ENCODE assay signal across 1 cellular context in genomic region chr19:52922841-52923781, GRCh38.
TF ChIP-seq lines count a peak whose summit lies in the region.

TSS of gene ZNF888 (minus strand) at chr19:52923428. CDS start at chr19:52917873, 5,555 bp downstream.

TF ChIP-seq in K562, 482 proteins besides CTCF, POLR2A, EP300 and RAD21 (continued from another document and continues in another):
- TF ChIP-seq BHLHE40 (IDR thresholded peaks at IDR 0.05; ENCODE audit: low read length) (0 out of 2 replicates have a peak, but pooled peaks have one; percentile 11), ZNF436 (CRISPR knock-in tag; IDR thresholded peaks at IDR 0.05) (no peak), SRSF7 (optimal IDR thresholded peaks at IDR 0.05; ENCODE audit: low read depth, low read length) (no peak), ZSCAN29 (IDR thresholded peaks at IDR 0.05) (peak; percentile 55; the same call in 1 of the 2 replicates), ZC3H11A (IDR thresholded peaks at IDR 0.05; ENCODE audit: low read depth, low read length) (no peak), RUNX1 (IDR thresholded peaks at IDR 0.05; ENCODE audit: low read depth) (no peak), EGR1 (conservative IDR thresholded peaks at IDR 0.05) (peak; percentile 88), NFXL1 (CRISPR knock-in tag; IDR thresholded peaks at IDR 0.05) (no peak), BCOR (IDR thresholded peaks at IDR 0.05) (no peak), THRA (IDR thresholded peaks at IDR 0.05) (no peak), SP1 (CRISPR knock-in tag; IDR thresholded peaks at IDR 0.05) (no peak; the same call in 1 of the 2 replicates), ZNF830 (CRISPR knock-in tag; IDR thresholded peaks at IDR 0.05) (no peak), RBBP5 (IDR thresholded peaks at IDR 0.05; ENCODE audit: borderline replicate concordance, insufficient read depth, low read length, poor library complexity, severe bottlenecking) (no peak), ZNF785 (CRISPR knock-in tag; IDR thresholded peaks at IDR 0.05) (no peak), CBX1 (IDR thresholded peaks at IDR 0.05; ENCODE audit: low read depth) (peak; percentile 71; the same call in 1 of the 2 replicates), CSDE1 (IDR thresholded peaks at IDR 0.05) (no peak), ATF1 (CRISPR knock-in tag; IDR thresholded peaks at IDR 0.05) (no peak), ATF1 (tag; IDR thresholded peaks at IDR 0.05) (peak; percentile 63), ZKSCAN1 (IDR thresholded peaks at IDR 0.05; ENCODE audit: low read depth, low read length) (no peak), MTA2 (IDR thresholded peaks at IDR 0.05; ENCODE audit: low read depth) (no peak), MGA (IDR thresholded peaks at IDR 0.05) (peak; percentile 23; the same call in 1 of the 2 replicates), DMBX1 (CRISPR knock-in tag; IDR thresholded peaks at IDR 0.05; ENCODE audit: borderline replicate concordance) (no peak), SNAPC5 (CRISPR knock-in tag; IDR thresholded peaks at IDR 0.05) (no peak), ZNF253 (CRISPR knock-in tag; conservative IDR thresholded peaks at IDR 0.05) (no peak), NONO (IDR thresholded peaks at IDR 0.05; ENCODE audit: low read depth in 2 of 2, low read length in 1 of 2) (no peak), SMAD2 (IDR thresholded peaks at IDR 0.05; ENCODE audit: low read depth, low read length) (no peak), HDAC8 (tag; IDR thresholded peaks at IDR 0.05) (no peak), NELFE (IDR thresholded peaks at IDR 0.05; ENCODE audit: insufficient read depth, insufficient read length) (no peak), XRCC5 (IDR thresholded peaks at IDR 0.05; ENCODE audit: low read depth, low read length) (no peak), ZNF274 (IDR thresholded peaks at IDR 0.05; ENCODE audit: borderline replicate concordance, low read depth, low read length) (no peak), ETV6 (IDR thresholded peaks at IDR 0.05; ENCODE audit: borderline replicate concordance in 1 of 2, low read depth in 2 of 2, low read length in 1 of 2) (no peak), ETV6 (CRISPR knock-in tag; IDR thresholded peaks at IDR 0.05; ENCODE audit: borderline replicate concordance) (no peak), GATAD2A (IDR thresholded peaks at IDR 0.05) (no peak), ZNF146 (CRISPR knock-in tag; IDR thresholded peaks at IDR 0.05; ENCODE audit: unreplicated experiment) (no peak), TOE1 (IDR thresholded peaks at IDR 0.05; ENCODE audit: borderline replicate concordance) (no peak), TOE1 (CRISPR knock-in tag; IDR thresholded peaks at IDR 0.05; ENCODE audit: borderline replicate concordance, low read depth) (no peak), POLR3A (IDR thresholded peaks at IDR 0.05; ENCODE audit: borderline replicate concordance, extremely low read depth, insufficient read depth, insufficient read length) (no peak), NR2C2 (CRISPR knock-in tag; IDR thresholded peaks at IDR 0.05) (no peak), NR2C2 (tag; IDR thresholded peaks at IDR 0.05) (no peak), KDM5B (IDR thresholded peaks at IDR 0.05; ENCODE audit: insufficient replicate concordance, low read depth, low read length) (peak; percentile 65), UBTF (IDR thresholded peaks at IDR 0.05; ENCODE audit: borderline replicate concordance in 1 of 2, low read depth in 2 of 2, low read length in 2 of 2) (no peak), RHOXF2B (CRISPR knock-in tag; conservative IDR thresholded peaks at IDR 0.05) (no peak), HNRNPH1 (optimal IDR thresholded peaks at IDR 0.05; ENCODE audit: low read depth, low read length) (no peak), ZNF584 (CRISPR knock-in tag; IDR thresholded peaks at IDR 0.05; ENCODE audit: low read depth) (no peak)
- TF ChIP-seq, protein P1, sequence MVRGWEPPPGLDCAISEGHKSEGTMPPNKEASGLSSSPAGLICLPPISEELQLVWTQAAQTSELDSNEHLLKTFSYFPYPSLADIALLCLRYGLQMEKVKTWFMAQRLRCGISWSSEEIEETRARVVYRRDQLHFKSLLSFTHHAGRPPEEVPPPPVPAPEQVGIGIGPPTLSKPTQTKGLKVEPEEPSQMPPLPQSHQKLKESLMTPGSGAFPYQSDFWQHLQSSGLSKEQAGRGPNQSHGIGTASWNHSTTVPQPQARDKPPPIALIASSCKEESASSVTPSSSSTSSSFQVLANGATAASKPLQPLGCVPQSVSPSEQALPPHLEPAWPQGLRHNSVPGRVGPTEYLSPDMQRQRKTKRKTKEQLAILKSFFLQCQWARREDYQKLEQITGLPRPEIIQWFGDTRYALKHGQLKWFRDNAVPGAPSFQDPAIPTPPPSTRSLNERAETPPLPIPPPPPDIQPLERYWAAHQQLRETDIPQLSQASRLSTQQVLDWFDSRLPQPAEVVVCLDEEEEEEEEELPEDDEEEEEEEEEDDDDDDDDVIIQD (CRISPR knock-in tag; IDR thresholded peaks at IDR 0.05) = no peak
- TF ChIP-seq, protein P2, sequence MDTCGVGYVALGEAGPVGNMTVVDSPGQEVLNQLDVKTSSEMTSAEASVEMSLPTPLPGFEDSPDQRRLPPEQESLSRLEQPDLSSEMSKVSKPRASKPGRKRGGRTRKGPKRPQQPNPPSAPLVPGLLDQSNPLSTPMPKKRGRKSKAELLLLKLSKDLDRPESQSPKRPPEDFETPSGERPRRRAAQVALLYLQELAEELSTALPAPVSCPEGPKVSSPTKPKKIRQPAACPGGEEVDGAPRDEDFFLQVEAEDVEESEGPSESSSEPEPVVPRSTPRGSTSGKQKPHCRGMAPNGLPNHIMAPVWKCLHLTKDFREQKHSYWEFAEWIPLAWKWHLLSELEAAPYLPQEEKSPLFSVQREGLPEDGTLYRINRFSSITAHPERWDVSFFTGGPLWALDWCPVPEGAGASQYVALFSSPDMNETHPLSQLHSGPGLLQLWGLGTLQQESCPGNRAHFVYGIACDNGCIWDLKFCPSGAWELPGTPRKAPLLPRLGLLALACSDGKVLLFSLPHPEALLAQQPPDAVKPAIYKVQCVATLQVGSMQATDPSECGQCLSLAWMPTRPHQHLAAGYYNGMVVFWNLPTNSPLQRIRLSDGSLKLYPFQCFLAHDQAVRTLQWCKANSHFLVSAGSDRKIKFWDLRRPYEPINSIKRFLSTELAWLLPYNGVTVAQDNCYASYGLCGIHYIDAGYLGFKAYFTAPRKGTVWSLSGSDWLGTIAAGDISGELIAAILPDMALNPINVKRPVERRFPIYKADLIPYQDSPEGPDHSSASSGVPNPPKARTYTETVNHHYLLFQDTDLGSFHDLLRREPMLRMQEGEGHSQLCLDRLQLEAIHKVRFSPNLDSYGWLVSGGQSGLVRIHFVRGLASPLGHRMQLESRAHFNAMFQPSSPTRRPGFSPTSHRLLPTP (IDR thresholded peaks at IDR 0.05; ENCODE audit: borderline replicate concordance, extremely low read depth, insufficient read length) = no peak
- TF ChIP-seq, protein P3, sequence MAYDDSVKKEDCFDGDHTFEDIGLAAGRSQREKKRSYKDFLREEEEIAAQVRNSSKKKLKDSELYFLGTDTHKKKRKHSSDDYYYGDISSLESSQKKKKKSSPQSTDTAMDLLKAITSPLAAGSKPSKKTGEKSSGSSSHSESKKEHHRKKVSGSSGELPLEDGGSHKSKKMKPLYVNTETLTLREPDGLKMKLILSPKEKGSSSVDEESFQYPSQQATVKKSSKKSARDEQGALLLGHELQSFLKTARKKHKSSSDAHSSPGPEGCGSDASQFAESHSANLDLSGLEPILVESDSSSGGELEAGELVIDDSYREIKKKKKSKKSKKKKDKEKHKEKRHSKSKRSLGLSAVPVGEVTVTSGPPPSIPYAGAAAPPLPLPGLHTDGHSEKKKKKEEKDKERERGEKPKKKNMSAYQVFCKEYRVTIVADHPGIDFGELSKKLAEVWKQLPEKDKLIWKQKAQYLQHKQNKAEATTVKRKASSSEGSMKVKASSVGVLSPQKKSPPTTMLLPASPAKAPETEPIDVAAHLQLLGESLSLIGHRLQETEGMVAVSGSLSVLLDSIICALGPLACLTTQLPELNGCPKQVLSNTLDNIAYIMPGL (CRISPR knock-in tag; IDR thresholded peaks at IDR 0.05) = no peak
